Comparison of ENCODE assay signal across 21 cellular contexts in the genomic region with DNA sequence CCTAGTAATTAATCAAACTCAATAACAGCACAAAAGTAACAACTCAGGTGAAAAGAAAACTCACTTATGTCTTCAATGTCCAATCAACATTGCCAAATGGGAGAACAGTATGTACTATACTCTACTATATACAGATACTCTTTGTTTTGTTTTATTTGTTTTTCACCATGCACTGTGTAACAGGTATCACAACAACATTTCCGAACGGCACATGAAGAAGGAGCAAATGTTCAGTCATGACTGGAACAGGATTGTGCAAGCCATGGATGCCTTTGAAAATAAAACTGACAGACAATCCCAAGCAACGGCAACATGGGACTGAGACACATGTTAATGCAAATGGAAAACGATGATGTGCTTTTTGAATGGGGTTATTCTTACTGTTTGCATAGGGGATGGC.
"Had no signal": no experiment of that assay in that cellular context is flagged by ENCODE, and none has a peak within 500 bp of the region (broad histone marks: within the 10 kb centered on the region; RNA-seq: fewer than 3 reads in every experiment).

No MANE protein-coding gene starts in this region.

- H3K27me3 Mint-ChIP-seq: activated CD4-positive, alpha-beta T cell treated with anti-CD3 and anti-CD28 coated beads, Interleukin-2, amount 10 ng/mL, durations not matched to agents 7 days and 5 days; activated naive CD4-positive, alpha-beta T cell treated with anti-CD3 and anti-CD28 coated beads, Interleukin-2, amount 50 U/mL, for 24 hours; type B pancreatic cell had no signal

- H3K4me2 ChIP-seq: smooth muscle cell had no signal

- H3K36me3 ChIP-seq: ascending aorta, breast epithelium, right lobe of liver had no signal

- H3K4me3 Mint-ChIP-seq: activated CD4-positive, alpha-beta T cell treated with anti-CD3 and anti-CD28 coated beads, Interleukin-2, amount 10 ng/mL, durations not matched to agents 7 days and 5 days; activated naive CD4-positive, alpha-beta T cell treated with anti-CD3 and anti-CD28 coated beads, Interleukin-2, amount 50 U/mL, for 24 hours; nephron progenitor cell; stimulated activated effector memory CD8-positive, alpha-beta T cell treated with anti-CD3 and anti-CD28 coated beads, Interleukin-12 subunit alpha, Interleukin-12 subunit beta, amount 100 ng/mL, for 72 hours; type B pancreatic cell had no signal

- H3K27ac Mint-ChIP-seq: activated CD4-positive, alpha-beta T cell treated with anti-CD3 and anti-CD28 coated beads, Interleukin-2, amount 10 ng/mL, durations not matched to agents 7 days and 5 days; activated naive CD4-positive, alpha-beta T cell treated with anti-CD3 and anti-CD28 coated beads, Interleukin-2, amount 50 U/mL, for 24 hours; stimulated activated effector memory CD8-positive, alpha-beta T cell treated with anti-CD3 and anti-CD28 coated beads, Interleukin-12 subunit alpha, Interleukin-12 subunit beta, amount 100 ng/mL, for 72 hours; type B pancreatic cell had no signal

- H3K4me3 ChIP-seq: ascending aorta, breast epithelium, esophagus squamous epithelium, heart right ventricle, left lung, right lobe of liver, smooth muscle cell, stomach had no signal

- H3K4me1 Mint-ChIP-seq: activated CD4-positive, alpha-beta T cell treated with anti-CD3 and anti-CD28 coated beads, Interleukin-2, amount 10 ng/mL, durations not matched to agents 7 days and 5 days; activated naive CD4-positive, alpha-beta T cell treated with anti-CD3 and anti-CD28 coated beads, Interleukin-2, amount 50 U/mL, for 24 hours; stimulated activated effector memory CD8-positive, alpha-beta T cell treated with anti-CD3 and anti-CD28 coated beads, Interleukin-12 subunit alpha, Interleukin-12 subunit beta, amount 100 ng/mL, for 72 hours had no signal

- H3K27me3 ChIP-seq: ascending aorta, breast epithelium, esophagus squamous epithelium, heart right ventricle, left lung, right lobe of liver, stomach had no signal

- H3K9me3 ChIP-seq: ascending aorta, breast epithelium, esophagus squamous epithelium, heart right ventricle, left lung, right lobe of liver, stomach had no signal

- H3K36me3 Mint-ChIP-seq: activated naive CD4-positive, alpha-beta T cell treated with anti-CD3 and anti-CD28 coated beads, Interleukin-2, amount 50 U/mL, for 24 hours; stimulated activated effector memory CD8-positive, alpha-beta T cell treated with anti-CD3 and anti-CD28 coated beads, Interleukin-12 subunit alpha, Interleukin-12 subunit beta, amount 100 ng/mL, for 72 hours had no signal

- DNase-seq: activated CD4-positive, alpha-beta T cell treated with anti-CD3 and anti-CD28 coated beads, Interleukin-2, amount 10 ng/mL, durations not matched to agents 7 days and 5 days; activated CD8-positive, alpha-beta memory T cell treated with anti-CD3 and anti-CD28 coated beads, Interleukin-2, amount 50 U/mL, for 4 hours; activated effector memory CD4-positive, alpha-beta T cell treated with anti-CD3 and anti-CD28 coated beads, Interleukin-2, amount 50 U/mL, for 16 hours; activated T-cell treated with anti-CD3 and anti-CD28 coated beads, Interleukin-2, amount 50 U/mL, for 48 hours; effector CD4-positive, alpha-beta T cell; esophagus squamous epithelium; heart right ventricle; left lung; nephron progenitor cell; nucleus accumbens; right lobe of liver; stimulated activated CD4-positive, alpha-beta T cell treated with anti-CD3 and anti-CD28 coated beads, Interleukin-4, amount 100 ng/mL, for 24 hours; stomach had no signal

- FAIRE-seq: endothelial cell of umbilical vein had no signal

- H3K9me3 Mint-ChIP-seq: activated naive CD4-positive, alpha-beta T cell treated with anti-CD3 and anti-CD28 coated beads, Interleukin-2, amount 50 U/mL, for 24 hours; nephron progenitor cell; stimulated activated effector memory CD8-positive, alpha-beta T cell treated with anti-CD3 and anti-CD28 coated beads, Interleukin-12 subunit alpha, Interleukin-12 subunit beta, amount 100 ng/mL, for 72 hours; type B pancreatic cell had no signal

- H3K4me1 ChIP-seq: ascending aorta, breast epithelium, left lung, right lobe of liver, stomach had no signal

- H3K27ac ChIP-seq: ascending aorta, breast epithelium, left lung, right lobe of liver, stomach had no signal

- ATAC-seq: activated CD4-positive, CD25-positive, alpha-beta regulatory T cell treated with anti-CD3 and anti-CD28 coated beads, Interleukin-2, amount 50 U/mL, for 24 hours; left lung; right lobe of liver; stimulated activated effector memory CD8-positive, alpha-beta T cell treated with anti-CD3 and anti-CD28 coated beads, Interleukin-12 subunit alpha, Interleukin-12 subunit beta, amount 100 ng/mL, for 72 hours had no signal
